8 cellular contexts compared by ENCODE assay signal in the genomic region with DNA sequence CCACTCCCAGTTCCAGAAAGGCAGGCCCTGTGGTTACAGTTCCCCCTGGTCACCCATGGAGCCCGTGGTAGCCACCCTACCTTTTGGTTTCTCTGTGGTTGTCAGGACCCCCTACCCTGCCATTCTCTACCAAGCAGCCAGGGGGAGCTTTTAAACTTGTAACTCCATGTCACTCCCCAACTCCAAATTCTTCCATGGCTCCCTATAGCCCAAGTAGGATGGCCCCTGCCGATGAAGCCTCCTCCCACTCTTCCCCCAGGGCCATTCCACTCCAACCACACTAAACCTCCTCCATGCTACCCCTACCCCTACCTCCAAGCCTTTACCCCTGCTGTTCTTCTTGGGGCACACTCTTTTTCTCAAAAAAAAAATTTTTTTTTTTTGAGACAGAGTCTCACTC. TPM values are rescaled to one million over a fixed set of nuclear protein-coding genes. Genes with fewer than 3 reads are reported as not detected.
DNase-seq lines count a peak whose midpoint lies in the region; ATAC-seq and TF ChIP-seq lines count a peak whose summit lies in the region.

No MANE protein-coding gene starts in this region.

- 30 to 55% methylated on average over 2 of the region's 2 CpGs for WGBS in lower leg skin, 2 donors

- CTCF ChIA-PET in BJ (lab: Yijun Ruan, JAX) (interaction anchor here (0.6 to 4.8 kb wide), 10 partner anchors 11 to 297 kb away, joined by 3 to 31 read pairs (median 4); partner anchors contain the start of genes DNMT1 and MRPL4), MCF 10A (lab: Yijun Ruan, JAX) (interaction anchor here (0.6 to 1.8 kb wide), 3 partner anchors 21 to 301 kb away, joined by 3 to 10 read pairs (median 5); no protein-coding TSS in a partner anchor)

- no TSS peak for BruUV-seq in MCF 10A (replicated peaks; lab: Mats Ljungman, UMichigan)

- TF ChIP-seq CTCF in BJ (IDR thresholded peaks at IDR 0.05; ENCODE audit: insufficient read depth, low read depth, low read length): peak; percentile 52
- peak; percentile 68 for TF ChIP-seq CTCF in GM12875 (IDR thresholded peaks at IDR 0.05; ENCODE audit: borderline replicate concordance, insufficient read depth, low read depth, low read length)
- TF ChIP-seq CTCF in MCF 10A (IDR thresholded peaks at IDR 0.05; ENCODE audit: unreplicated experiment): no peak
- TF ChIP-seq CTCF in mesothelial cell of epicardium (IDR thresholded peaks at IDR 0.05; ENCODE audit: unreplicated experiment): no peak
- TF ChIP-seq CTCF in lower leg skin (IDR thresholded peaks at IDR 0.05): peak in 1 of 3 donors; percentile 46

- no peaks in the 10 kb centered on the region for H3K27me3 ChIP-seq in BJ (ENCODE audit: control insufficient read depth, insufficient read depth, low read length)

- POLR2A ChIA-PET in BJ (lab: Charles Lee) (no interaction called here), MCF 10A (lab: Yijun Ruan, JAX) (no interaction called here)

- H3K4me1 Mint-ChIP-seq in MCF 10A (ENCODE audit: insufficient read depth, unreplicated experiment): no peaks in the 10 kb centered on the region
- peaks cover 16% of the 10 kb centered on the region for H3K4me1 Mint-ChIP-seq in mesothelial cell of epicardium

- no peak for TF ChIP-seq POLR2A in lower leg skin (IDR thresholded peaks at IDR 0.05)

- DNase-seq in BJ (ENCODE audit: low read depth): no peak
- DNase-seq in SHP77 (lab: John Stamatoyannopoulos, UW): peak; percentile 54 to 61
- DNase-seq in MCF 10A (ENCODE audit: unreplicated experiment): peak; percentile 46
- DNase-seq in mesothelial cell of epicardium (ENCODE audit: low spot score in 2 of 2, unreplicated experiment in 2 of 2): no peak
- DNase-seq in lower leg skin (ENCODE audit: low spot score in 2 of 2): no peak

- no peak overlapping the region for H3K4me3 ChIP-seq in BJ (ENCODE audit: low read depth, low read length)
- peak overlapping the region; percentile 8 for H3K4me3 ChIP-seq in GM12875 (ENCODE audit: low read depth, low read length)
- H3K4me3 ChIP-seq in lower leg skin (ENCODE audit: low read depth, poor library complexity, severe bottlenecking): no peak overlapping the region

- peaks cover 6% of the 10 kb centered on the region for H3K36me3 ChIP-seq in BJ (ENCODE audit: control insufficient read depth, insufficient read depth, low read length)

- H3K4me3 Mint-ChIP-seq in MCF 10A (ENCODE audit: unreplicated experiment): no peak overlapping the region
- peak overlapping the region; percentile 86 for H3K4me3 Mint-ChIP-seq in mesothelial cell of epicardium

- no peak overlapping the region for H3K27ac Mint-ChIP-seq in MCF 10A (ENCODE audit: low read depth, unreplicated experiment)
- peak overlapping the region; percentile 50 for H3K27ac Mint-ChIP-seq in mesothelial cell of epicardium

- no peaks in the 10 kb centered on the region for H3K27me3 Mint-ChIP-seq in MCF 10A (ENCODE audit: insufficient read depth, unreplicated experiment)
- no peaks in the 10 kb centered on the region for H3K27me3 Mint-ChIP-seq in mesothelial cell of epicardium (ENCODE audit: low read depth)

- no peak for ATAC-seq in activated CD4-positive, CD25-positive, alpha-beta regulatory T cell treated with anti-CD3 and anti-CD28 coated beads, Interleukin-2, amount 50 U/mL, for 24 hours
- ATAC-seq in HG03097 (IDR thresholded peaks at IDR 0.05; ENCODE audit: low FRiP score, unreplicated experiment): no peak

- H3K9me3 Mint-ChIP-seq in MCF 10A (ENCODE audit: unreplicated experiment) (no peaks in the 10 kb centered on the region), mesothelial cell of epicardium (no peaks in the 10 kb centered on the region)

- intact Hi-C loops in MCF 10A (cut with micrococcal nuclease) (no loop called here), lower leg skin (cut with DNase I; ENCODE audit: low total_unique reads) (no loop called here)

- H3K36me3 Mint-ChIP-seq in MCF 10A (ENCODE audit: insufficient read depth, unreplicated experiment) (peaks cover 6% of the 10 kb centered on the region), mesothelial cell of epicardium (peaks cover 5% of the 10 kb centered on the region)

RNA-seq across cellular contexts. Expression of gene S1PR2, which starts 2.2 kb away (rescaled TPM):
- 10.4 and 12.5 TPM in 2 replicates for polyA plus RNA-seq in BJ (2011; rRNA removed)
- 41.7 and 54.7 TPM in 2 replicates for polyA minus RNA-seq in BJ (2011; rRNA and poly(A)+ RNA removed)
- 0.64 and 0.89 TPM in 2 replicates for total RNA-seq in MCF 10A (2022)
- total RNA-seq in mesothelial cell of epicardium: 34.6 to 36.9 TPM (median 34.9 TPM) in 3 replicates
- 10 to 100 TPM in 2 of 4 donors, 1 to 10 TPM in 2; 4.5 to 11.4 (median 8.2) TPM for total RNA-seq in lower leg skin

RNA-seq across cellular contexts. Expression of gene MRPL4, which starts 23.1 kb away (rescaled TPM):
- 35.4 and 58.7 TPM in 2 replicates for polyA plus RNA-seq in BJ (2011; rRNA removed)
- 16.2 and 21.8 TPM in 2 replicates for polyA minus RNA-seq in BJ (2011; rRNA and poly(A)+ RNA removed)
- total RNA-seq in MCF 10A (2022) (99.1 and 120 TPM in 2 replicates), mesothelial cell of epicardium (54.1 to 57.4 TPM (median 54.4 TPM) in 3 replicates), lower leg skin (10 to 100 TPM; 77.2 to 90.8 (median 83.5) TPM)

RNA-seq across cellular contexts. Expression of gene DNMT1, which starts 34.2 kb away (rescaled TPM):
- 27.4 and 31.5 TPM in 2 replicates for polyA plus RNA-seq in BJ (2011; rRNA removed)
- polyA minus RNA-seq in BJ (2011; rRNA and poly(A)+ RNA removed): 39.9 and 42.4 TPM in 2 replicates
- total RNA-seq in MCF 10A (2022) (47.7 and 76.4 TPM in 2 replicates), mesothelial cell of epicardium (110 to 115 TPM (median 112 TPM) in 3 replicates), lower leg skin (10 to 100 TPM; 13.2 to 38.4 (median 32.0) TPM)

RNA-seq across cellular contexts. Expression of gene ICAM1, which starts 42.0 kb away (rescaled TPM):
- 42.5 and 55.9 TPM in 2 replicates for polyA plus RNA-seq in BJ (2011; rRNA removed)
- polyA minus RNA-seq in BJ (2011; rRNA and poly(A)+ RNA removed): 31.9 and 34.6 TPM in 2 replicates
- 3.3 and 4.6 TPM in 2 replicates for total RNA-seq in MCF 10A (2022)
- 9.0 to 11.6 TPM (median 9.6 TPM) in 3 replicates for total RNA-seq in mesothelial cell of epicardium
- 10 to 100 TPM in 1 of 4 donors, 1 to 10 TPM in 3; 5.1 to 19.0 (median 6.7) TPM for total RNA-seq in lower leg skin

RNA-seq across cellular contexts. Expression of gene ICAM4, which starts 57.8 kb away (rescaled TPM):
- 1.1 and 1.5 TPM in 2 replicates for polyA plus RNA-seq in BJ (2011; rRNA removed)
- 0.24 and 0.46 TPM in 2 replicates for polyA minus RNA-seq in BJ (2011; rRNA and poly(A)+ RNA removed)
- total RNA-seq in MCF 10A (2022) (not detected in 2 replicates), mesothelial cell of epicardium (2.0 to 2.6 TPM (median 2.4 TPM) in 3 replicates), lower leg skin (under 1 TPM in 1 of 4 donors, not detected in 3; 0.38 TPM)

Comparison
In these comparisons a context has a peak if more than half of its experiments do, and no peak if none do; other contexts are left out.
1. DNase-seq: peak in SHP77 (2 of 2) and MCF 10A (single experiment); none in BJ (single experiment), mesothelial cell of epicardium (0 of 2) and lower leg skin (0 of 2).
2. CTCF ChIP-seq: peak in BJ (single experiment) and GM12875 (single experiment); none in MCF 10A (single experiment) and mesothelial cell of epicardium (single experiment).